1 cellular context compared by ENCODE assay signal in genomic region chr5:119033135-119033534, GRCh38.
TF ChIP-seq lines count a peak whose summit lies in the region.

No MANE protein-coding gene starts in this region.

TF ChIP-seq in IMR-90, 13 proteins besides CTCF, POLR2A, EP300 and RAD21:
- no peak for TF ChIP-seq USF2 (IDR thresholded peaks at IDR 0.05; ENCODE audit: low read depth, low read length)
- no peak for TF ChIP-seq BHLHE40 (IDR thresholded peaks at IDR 0.05; ENCODE audit: low read depth, low read length)
- TF ChIP-seq RFX5 (IDR thresholded peaks at IDR 0.05; ENCODE audit: low read depth, low read length), result no peak
- TF ChIP-seq MAZ (IDR thresholded peaks at IDR 0.05; ENCODE audit: borderline replicate concordance, low read depth, low read length), result no peak
- no peak for TF ChIP-seq FOS (IDR thresholded peaks at IDR 0.05; ENCODE audit: low read depth, low read length)
- no peak for TF ChIP-seq SMC3 (IDR thresholded peaks at IDR 0.05; ENCODE audit: low read depth, low read length)
